14 cellular contexts compared by ENCODE assay signal in the genomic region with DNA sequence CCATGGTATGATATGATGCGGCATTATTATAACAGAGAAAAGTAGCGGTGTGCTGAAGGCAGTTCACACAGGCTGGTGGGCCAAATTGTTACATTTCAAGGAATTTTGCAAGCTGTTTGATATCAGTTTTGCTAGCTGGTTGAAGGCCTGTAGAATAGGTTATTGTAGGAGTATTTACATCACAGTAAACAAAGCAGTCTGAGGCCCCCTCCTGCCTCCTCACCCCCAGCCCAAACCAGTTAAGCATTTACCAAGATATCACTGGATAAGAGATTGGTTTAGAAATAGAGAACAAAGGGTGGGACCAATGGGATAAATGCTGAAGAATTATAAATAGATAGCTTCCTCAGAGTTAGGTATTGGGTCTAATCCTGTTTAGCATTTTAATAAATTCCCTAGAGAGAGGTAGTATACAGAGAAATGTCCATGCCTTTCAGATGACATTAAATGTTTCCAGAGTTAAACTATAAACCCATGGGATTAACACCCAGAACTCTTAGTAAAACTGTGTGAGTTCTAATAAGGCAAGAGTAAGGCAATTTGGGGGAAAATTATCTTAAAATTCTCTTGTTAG. TPM values are rescaled to one million over a fixed set of nuclear protein-coding genes. Genes with fewer than 3 reads are reported as not detected.
DNase-seq lines count a peak whose midpoint lies in the region; ATAC-seq and TF ChIP-seq lines count a peak whose summit lies in the region.
"Had no signal": no experiment of that assay in that cellular context is flagged by ENCODE, and none has a peak within 500 bp of the region (broad histone marks: within the 10 kb centered on the region; RNA-seq: fewer than 3 reads in every experiment).

No MANE protein-coding gene starts in this region.

- H2BK5ac ChIP-seq in mesendoderm (ENCODE audit: low read length), result peak overlapping the region; percentile 61

- H3K4me1 Mint-ChIP-seq in brain, result peaks cover 53% of the 10 kb centered on the region
- peaks cover 15 to 22% of the 10 kb centered on the region in 2 donors for H3K4me1 Mint-ChIP-seq in natural killer cell

- in situ Hi-C loops in transverse colon (cut with MboI; ENCODE audit: low pct_ligation_motif_present in 1 of 4, low pct_unique_long_range_greater_than_20kb in 1 of 4, low sequenced_read_pairs in 3 of 4), result no loop called here

- H3K27ac ChIP-seq in HUES48 (ENCODE audit: low read depth, low read length) (peak overlapping the region; percentile 96), mesendoderm (ENCODE audit: low read depth, low read length) (peak overlapping the region; percentile 17), transverse colon (peak overlapping the region; percentile 8 to 91 (median 36))
- H3K27ac ChIP-seq: BLaER1 treated with 17β-estradiol and CSF1 and Interleukin-3, amounts not matched to agents 10 nM and 100 nM; VCaP had no signal

- H3K4me1 ChIP-seq in HUES48 (ENCODE audit: control insufficient read depth, insufficient read depth, low read length) (peaks cover 57% of the 10 kb centered on the region), mesendoderm (ENCODE audit: control insufficient read depth, low read depth, low read length) (peaks cover 8% of the 10 kb centered on the region), transverse colon (peaks cover 10 to 25% (median 17%) of the 10 kb centered on the region in 4 donors)

- H2BK120ac ChIP-seq in mesendoderm (ENCODE audit: low read depth, low read length), result no peak overlapping the region

- H3K4me3 ChIP-seq in HUES48 (ENCODE audit: low read depth, low read length), result peak overlapping the region; percentile 24
- no peak overlapping the region for H3K4me3 ChIP-seq in mesendoderm (ENCODE audit: low read length)
- H3K4me3 ChIP-seq in transverse colon, result no peak overlapping the region
- H3K4me3 ChIP-seq: BLaER1 treated with 17β-estradiol and CSF1 and Interleukin-3, amounts not matched to agents 10 nM and 100 nM had no signal

- H4K8ac ChIP-seq in mesendoderm (ENCODE audit: low read depth, low read length), result no peak overlapping the region

- TF ChIP-seq CTCF in brain (conservative IDR thresholded peaks at IDR 0.05) (no peak), transverse colon (IDR thresholded peaks at IDR 0.05) (no peak), natural killer cell (IDR thresholded peaks at IDR 0.05) (no peak)

- no peaks in the 10 kb centered on the region for H3K79me1 ChIP-seq in mesendoderm (ENCODE audit: low read length)

- H4K5ac ChIP-seq in mesendoderm (ENCODE audit: low read length), result no peak overlapping the region

- H3K9me3 ChIP-seq in HUES48 (ENCODE audit: control insufficient read depth, insufficient read depth, low read length), result no peaks in the 10 kb centered on the region
- H3K9me3 ChIP-seq in transverse colon, result no peaks in the 10 kb centered on the region

- no CpG with 5 or more reads among the region's 2 CpGs for WGBS in mesendoderm (ENCODE audit: extremely low coverage, insufficient coverage, low lambda C conversion rate)
- WGBS in transverse colon (ENCODE audit: low coverage in 1 of 2), 2 donors, result 67 to 95% methylated on average over 2 of the region's 2 CpGs

- H3K23ac ChIP-seq in mesendoderm (ENCODE audit: low read length), result no peak overlapping the region

- H3K4me2 ChIP-seq in mesendoderm (ENCODE audit: low read length), result no peak overlapping the region
- H3K4me2 ChIP-seq: BLaER1 treated with 17β-estradiol and CSF1 and Interleukin-3, amounts not matched to agents 10 nM and 100 nM had no signal

- H2AK5ac ChIP-seq in mesendoderm (ENCODE audit: low read length), result no peak overlapping the region

- peaks cover 9% of the 10 kb centered on the region for H3K79me2 ChIP-seq in mesendoderm (ENCODE audit: control insufficient read depth, insufficient read depth, low read length)

- intact Hi-C loops in transverse colon (cut with DNase I; ENCODE audit: low total_unique reads), result no loop called here
- intact Hi-C loops in natural killer cell (cut with micrococcal nuclease), result no loop called here

- H3K27me3 ChIP-seq in HUES48 (ENCODE audit: control insufficient read depth, insufficient read depth, low read length) (no peaks in the 10 kb centered on the region), mesendoderm (ENCODE audit: insufficient read depth, low read length, poor library complexity) (no peaks in the 10 kb centered on the region), transverse colon (no peaks in the 10 kb centered on the region)

- peak overlapping the region; percentile 46 for H3K56ac ChIP-seq in mesendoderm (ENCODE audit: low read length)

- peak overlapping the region; percentile 64 for H3K18ac ChIP-seq in mesendoderm (ENCODE audit: low read length)

- DNase-seq in mesendoderm, result peak; percentile 82
- no peak for DNase-seq in transverse colon
- no peak for DNase-seq in natural killer cell
- DNase-seq in NCI-H1436 (lab: John Stamatoyannopoulos, UW), result no peak
- DNase-seq in NCI-H1694 treated with DMSO at 0.1 percent for 48 hours (lab: John Stamatoyannopoulos, UW), result no peak
- DNase-seq: activated CD8-positive, alpha-beta T cell treated with anti-CD3 and anti-CD28 coated beads, Interleukin-2, amount 10 ng/mL, durations not matched to agents 7 days and 5 days; amygdala; NCI-H2081; SW 1271 had no signal

- peak overlapping the region; percentile 96 for H2BK15ac ChIP-seq in mesendoderm (replicated peaks; ENCODE audit: low read depth)

- H3K36me3 ChIP-seq in HUES48 (ENCODE audit: control insufficient read depth, insufficient read depth, low read length) (no peaks in the 10 kb centered on the region), mesendoderm (ENCODE audit: control insufficient read depth, insufficient read depth, low read length) (no peaks in the 10 kb centered on the region), transverse colon (no peaks in the 10 kb centered on the region)

- peaks cover 0 to 9% (median 2%) of the 10 kb centered on the region in 5 experiments for H3K9me3 Mint-ChIP-seq in brain
- H3K9me3 Mint-ChIP-seq in natural killer cell, result no peaks in the 10 kb centered on the region

- no peak overlapping the region for H3K4ac ChIP-seq in mesendoderm (ENCODE audit: low read depth, low read length)

- no peak for TF ChIP-seq POLR2A in transverse colon (IDR thresholded peaks at IDR 0.05)

- H3K36me3 Mint-ChIP-seq in brain (no peaks in the 10 kb centered on the region), natural killer cell (no peaks in the 10 kb centered on the region)

- H3K27me3 Mint-ChIP-seq in brain, result peaks cover 53% of the 10 kb centered on the region
- H3K27me3 Mint-ChIP-seq in natural killer cell (ENCODE audit: low read depth in 2 of 2), result peaks cover 12 to 28% of the 10 kb centered on the region in 2 donors
- H3K27me3 Mint-ChIP-seq: activated T-helper 17 cell treated with anti-CD3 and anti-CD28 coated beads, Interleukin-2, amount 50 U/mL, for 72 hours had no signal

- ATAC-seq in natural killer cell, result no peak
- ATAC-seq: activated CD8-positive, alpha-beta T cell treated with anti-CD3 and anti-CD28 coated beads, Interleukin-2, amount 10 ng/mL, durations not matched to agents 7 days and 5 days; activated T-helper 17 cell treated with anti-CD3 and anti-CD28 coated beads, Interleukin-2, amount 50 U/mL, for 72 hours had no signal

- H3K9ac ChIP-seq in HUES48 (ENCODE audit: low read depth, low read length) (no peak overlapping the region), mesendoderm (ENCODE audit: low read length) (no peak overlapping the region)
- H3K9ac ChIP-seq: BLaER1 treated with 17β-estradiol and CSF1 and Interleukin-3, amounts not matched to agents 10 nM and 100 nM had no signal

- no peak for TF ChIP-seq EP300 in transverse colon (IDR thresholded peaks at IDR 0.05; ENCODE audit: low read depth)

- H3K4me3 Mint-ChIP-seq in brain (peak overlapping the region in 2 of 5 experiments; percentile 17 to 80), natural killer cell (no peak overlapping the region)
- H3K4me3 Mint-ChIP-seq: activated CD8-positive, alpha-beta T cell treated with anti-CD3 and anti-CD28 coated beads, Interleukin-2, amount 10 ng/mL, durations not matched to agents 7 days and 5 days; activated T-helper 17 cell treated with anti-CD3 and anti-CD28 coated beads, Interleukin-2, amount 50 U/mL, for 72 hours had no signal

- H3K27ac Mint-ChIP-seq in brain, result peak overlapping the region in 3 of 5 experiments; percentile 43 to 88 (median 57)
- H3K27ac Mint-ChIP-seq in natural killer cell, result no peak overlapping the region
- H3K27ac Mint-ChIP-seq: activated CD8-positive, alpha-beta T cell treated with anti-CD3 and anti-CD28 coated beads, Interleukin-2, amount 10 ng/mL, durations not matched to agents 7 days and 5 days; activated T-helper 17 cell treated with anti-CD3 and anti-CD28 coated beads, Interleukin-2, amount 50 U/mL, for 72 hours had no signal

RNA-seq across cellular contexts. Expression of gene PHACTR2, which starts 2.4 kb away (rescaled TPM):
- polyA plus RNA-seq in brain (ENCODE audit: insufficient read depth, low read depth, low replicate concordance), result 1.8 TPM
- 66.6 TPM for polyA plus RNA-seq in mesendoderm (2013, experiment 1 of 2)
- polyA plus RNA-seq in mesendoderm (2013, experiment 2 of 2), result 62.9 TPM
- 10 to 100 TPM; 38.6 to 56.8 (median 48.7) TPM for total RNA-seq in transverse colon
- total RNA-seq in natural killer cell, result 10 to 100 TPM; 23.8 to 32.7 (median 24.9) TPM

Comparison
In these comparisons a context has a peak if more than half of its experiments do, and no peak if none do; other contexts are left out.
1. H3K27ac ChIP-seq: peak in every context shown above with its lines; median percentile 96 in HUES48; 36 in transverse colon; 17 in mesendoderm.
2. H3K27ac Mint-ChIP-seq: peak in brain (3 of 5); none in natural killer cell (0 of 2).